Comparison of ENCODE assay signal across 30 cellular contexts in the genomic region with DNA sequence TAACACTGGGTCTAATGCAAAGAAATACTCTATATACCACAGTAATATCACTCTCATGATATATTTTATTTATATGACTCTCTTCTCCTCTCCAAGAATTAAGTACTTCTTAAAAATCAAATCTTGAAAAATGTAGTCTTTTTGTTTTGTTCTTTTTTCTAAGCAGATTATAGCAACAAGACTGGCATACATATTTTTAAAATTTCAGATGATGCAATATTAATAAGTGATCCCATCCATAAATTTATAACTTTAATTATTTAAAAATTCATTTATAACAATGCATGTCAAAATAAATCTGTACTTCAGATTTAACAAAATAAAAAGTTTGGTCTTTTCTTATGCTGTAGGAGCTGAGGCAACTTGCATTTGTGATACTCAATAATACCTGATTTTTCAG.
DNase-seq lines count a peak whose midpoint lies in the region; ATAC-seq, FAIRE-seq and TF ChIP-seq lines count a peak whose summit lies in the region.
"Had no signal": no experiment of that assay in that cellular context is flagged by ENCODE, and none has a peak within 500 bp of the region (broad histone marks: within the 10 kb centered on the region; RNA-seq: fewer than 3 reads in every experiment).

No MANE protein-coding gene starts in this region.

- H2AFZ ChIP-seq in HepG2 (ENCODE audit: low read length) = no peak overlapping the region
- H2AFZ ChIP-seq in K562 (ENCODE audit: low read depth, low read length) = no peak overlapping the region

- BruUV-seq in HepG2 (replicated peaks; lab: Mats Ljungman, UMichigan) = no TSS peak
- BruUV-seq in K562 (replicated peaks; lab: Mats Ljungman, UMichigan) = no TSS peak

- TF ChIP-seq EP300 in HepG2 (IDR thresholded peaks at IDR 0.05; ENCODE audit: low read depth in 2 of 2, low read length in 2 of 2) (no peak), HepG2 (CRISPR knock-in tag; IDR thresholded peaks at IDR 0.05; ENCODE audit: borderline replicate concordance) (no peak), K562 (IDR thresholded peaks at IDR 0.05; ENCODE audit: low read length) (no peak)

- no peak for FAIRE-seq in HepG2 (lab: Jason Lieb, UNC)
- peak; percentile 3 for FAIRE-seq in G401.6 (lab: Jason Lieb, UNC)
- no peak for FAIRE-seq in K562 (lab: Jason Lieb, UNC)
- FAIRE-seq: D721Med had no signal

- POLR2A ChIA-PET in HepG2 (lab: Yijun Ruan, JAX) = no interaction called here
- POLR2A ChIA-PET in K562 (lab: Yijun Ruan, JAX) = interaction anchor here (0.7 kb wide), 1 partner anchor 16 kb away, joined by 3 read pairs; no protein-coding TSS in a partner anchor

- ATAC-seq in HepG2 (no peak), right lobe of liver (no peak), K562 (no peak), HG02798 (IDR thresholded peaks at IDR 0.05; ENCODE audit: poor library complexity, unreplicated experiment) (no peak)
- ATAC-seq: A549; CD8-positive, alpha-beta T cell had no signal

- H3K4me1 ChIP-seq in HepG2 (ENCODE audit: insufficient read depth, low read length) (no peaks in the 10 kb centered on the region), right lobe of liver (no peaks in the 10 kb centered on the region), K562 (replicated peaks in 1 of 2; ENCODE audit: control insufficient read depth in 2 of 2, insufficient read depth in 2 of 2, low read length in 2 of 2) (no peaks in the 10 kb centered on the region)
- H3K4me1 ChIP-seq: A549, BE2C, Caco-2 had no signal

- H3K27me3 ChIP-seq in HepG2 (ENCODE audit: control insufficient read depth in 1 of 2, insufficient read depth in 2 of 2, low read length in 2 of 2) (no peaks in the 10 kb centered on the region), right lobe of liver (no peaks in the 10 kb centered on the region), K562 (ENCODE audit: control insufficient read depth in 2 of 2, insufficient read depth in 2 of 2, low read length in 2 of 2) (no peaks in the 10 kb centered on the region)
- H3K27me3 ChIP-seq: BE2C; BLaER1; BLaER1 treated with 17β-estradiol and CSF1 and Interleukin-3, amounts not matched to agents 10 nM and 100 nM had no signal

- TF ChIP-seq CTCF in HepG2 (CRISPR knock-in tag; IDR thresholded peaks at IDR 0.05) (no peak), right lobe of liver (IDR thresholded peaks at IDR 0.05) (no peak), K562 (IDR thresholded peaks at IDR 0.05 in 2 of 3, conservative IDR thresholded peaks at IDR 0.05 in 1 of 3; ENCODE audit: insufficient read depth in 2 of 3, low read depth in 1 of 3, low read length in 3 of 3) (no peak)

- CTCF ChIA-PET in HepG2 (lab: Yijun Ruan, JAX; ENCODE audit: low intra/inter-chr PET ratio, low total read pairs) = no interaction called here
- CTCF ChIA-PET in K562 (lab: Yijun Ruan, JAX; ENCODE audit: low intra/inter-chr PET ratio) = no interaction called here

- H3K9me1 ChIP-seq in K562 (ENCODE audit: control insufficient read depth, insufficient read depth, low read length) = no peaks in the 10 kb centered on the region

- H4K20me1 ChIP-seq in HepG2 (ENCODE audit: insufficient read depth, low read length) (no peaks in the 10 kb centered on the region; the same call in 1 of the 2 replicates), K562 (replicated peaks; ENCODE audit: control insufficient read depth, insufficient read depth, low read length) (no peaks in the 10 kb centered on the region)
- H4K20me1 ChIP-seq: BLaER1; BLaER1 treated with 17β-estradiol and CSF1 and Interleukin-3, amounts not matched to agents 10 nM and 100 nM had no signal

- H3K4me3 ChIP-seq in HepG2 (replicated peaks in 1 of 3; ENCODE audit: insufficient read depth in 1 of 3, low read depth in 2 of 3, low read length in 3 of 3) = no peak overlapping the region
- H3K4me3 ChIP-seq in right lobe of liver = no peak overlapping the region
- H3K4me3 ChIP-seq in K562 = no peak overlapping the region
- H3K4me3 ChIP-seq: A549; BLaER1; BLaER1 treated with 17β-estradiol and CSF1 and Interleukin-3, amounts not matched to agents 10 nM and 100 nM had no signal

- no peak for TF ChIP-seq RAD21 in HepG2 (CRISPR knock-in tag; IDR thresholded peaks at IDR 0.05)
- no peak for TF ChIP-seq RAD21 in K562 (CRISPR knock-in tag; conservative IDR thresholded peaks at IDR 0.05 in 1 of 2, IDR thresholded peaks at IDR 0.05 in 1 of 2)

- H3K9me3 ChIP-seq in HepG2 (ENCODE audit: low read length) (no peaks in the 10 kb centered on the region), right lobe of liver (no peaks in the 10 kb centered on the region), K562 (replicated peaks; ENCODE audit: control insufficient read depth, insufficient read depth, low read depth, low read length) (no peaks in the 10 kb centered on the region)
- H3K9me3 ChIP-seq: A549, BE2C, BLaER1, Caco-2 had no signal

- H3K27ac ChIP-seq in HepG2 (ENCODE audit: extremely low read length, insufficient read depth, low read length) (no peak overlapping the region), right lobe of liver (no peak overlapping the region), K562 (ENCODE audit: extremely low read depth, low read depth, low read length) (no peak overlapping the region)
- H3K27ac ChIP-seq: 22Rv1; A549; BLaER1; BLaER1 treated with 17β-estradiol and CSF1 and Interleukin-3, amounts not matched to agents 10 nM and 100 nM; C4-2B had no signal

- DNase-seq in HepG2 (ENCODE audit: low spot score) (no peak), right lobe of liver (no peak), K562 (ENCODE audit: extremely low read depth in 1 of 4, low spot score in 3 of 4) (no peak), 8988T (no peak)
- DNase-seq: ACHN; AML-193; BE2C; C1 segment of cervical spinal cord; Caco-2; Calu3; CD4-positive, alpha-beta memory T cell; CD4-positive, alpha-beta T cell; CD4-positive, CD25-positive, alpha-beta regulatory T cell; CD8-positive, alpha-beta memory T cell; CD8-positive, alpha-beta T cell; COR-L47; DMS 273 treated with DMSO at 0.1 percent for 48 hours; DMS153; DMS79; DMS79 treated with DMSO at 0.1 percent for 48 hours; DND-41; EL had no signal

- in situ Hi-C loops in HepG2 (cut with HindIII; ENCODE audit: extremely low pct_ligation_motif_present, low pct_unique_long_range_greater_than_20kb) = no loop called here
- in situ Hi-C loops in K562 (cut with MboI) = no loop called here

- H3K4me2 ChIP-seq in HepG2 (ENCODE audit: low read depth, low read length) = no peak overlapping the region
- H3K4me2 ChIP-seq in K562 (ENCODE audit: insufficient read depth, low read length) = no peak overlapping the region
- H3K4me2 ChIP-seq: A549, BLaER1 had no signal

- TF ChIP-seq POLR2A in HepG2 (IDR thresholded peaks at IDR 0.05; ENCODE audit: insufficient read depth in 1 of 2, low read depth in 2 of 2, low read length in 2 of 2) (no peak), right lobe of liver (IDR thresholded peaks at IDR 0.05) (no peak), K562 (conservative IDR thresholded peaks at IDR 0.05) (no peak)

- H3K9ac ChIP-seq in HepG2 (ENCODE audit: insufficient read depth, low read depth, low read length) = no peak overlapping the region
- H3K9ac ChIP-seq in K562 (ENCODE audit: insufficient read depth in 1 of 2, low read depth in 2 of 2, low read length in 2 of 2) = no peak overlapping the region
- H3K9ac ChIP-seq: BLaER1; BLaER1 treated with 17β-estradiol and CSF1 and Interleukin-3, amounts not matched to agents 10 nM and 100 nM had no signal

- peaks cover 3% of the 10 kb centered on the region in 2 experiments for H3K36me3 ChIP-seq in HepG2 (replicated peaks in 1 of 2; ENCODE audit: control insufficient read depth in 1 of 2, insufficient read depth in 2 of 2, low read length in 2 of 2)
- H3K36me3 ChIP-seq in right lobe of liver = peaks cover 0 to 2% (median 0%) of the 10 kb centered on the region in 4 donors
- H3K36me3 ChIP-seq in K562 (ENCODE audit: control insufficient read depth, insufficient read depth, low read length) = peaks cover 7% of the 10 kb centered on the region
- H3K36me3 ChIP-seq: BE2C had no signal

- H3K79me2 ChIP-seq in HepG2 (ENCODE audit: insufficient read depth, low read length) = no peaks in the 10 kb centered on the region
- H3K79me2 ChIP-seq in K562 (ENCODE audit: control insufficient read depth, insufficient read depth, low read length) = no peaks in the 10 kb centered on the region

- intact Hi-C loops in HepG2 (cut with micrococcal nuclease; ENCODE audit: unreplicated experiment) (no loop called here), right lobe of liver (cut with DNase I) (no loop called here), K562 (cut with micrococcal nuclease) (loop anchor here (10.0 kb wide), 1 partner anchor 336 kb away; no protein-coding TSS in a partner anchor)

TF ChIP-seq in HepG2, 621 proteins besides CTCF, POLR2A, EP300 and RAD21:
- TF ChIP-seq ATF7 (IDR thresholded peaks at IDR 0.05) (peak; percentile 32; the same call in 1 of the 2 replicates), ATF7 (CRISPR knock-in tag; IDR thresholded peaks at IDR 0.05) (no peak), ZNF816 (CRISPR knock-in tag; IDR thresholded peaks at IDR 0.05; ENCODE audit: borderline replicate concordance) (no peak)

TF ChIP-seq in K562, 482 proteins besides CTCF, POLR2A, EP300 and RAD21:
- TF ChIP-seq CEBPG (CRISPR knock-in tag; IDR thresholded peaks at IDR 0.05) (no peak), CEBPG (tag; conservative IDR thresholded peaks at IDR 0.05 in 1 of 2, IDR thresholded peaks at IDR 0.05 in 1 of 2) (peak; percentile 47 to 88), STAG1 (CRISPR knock-in tag; IDR thresholded peaks at IDR 0.05; ENCODE audit: borderline replicate concordance) (no peak), CEBPB (tag; IDR thresholded peaks at IDR 0.05) (peak; percentile 43; the same call in 1 of the 2 replicates), SETDB1 (IDR thresholded peaks at IDR 0.05; ENCODE audit: low read length) (no peak), SIRT6 (IDR thresholded peaks at IDR 0.05; ENCODE audit: low read depth, low read length) (no peak), ZSCAN32 (CRISPR knock-in tag; IDR thresholded peaks at IDR 0.05) (peak; percentile 65; the same call in 1 of the 2 replicates), SP1 (CRISPR knock-in tag; IDR thresholded peaks at IDR 0.05) (no peak)
- TF ChIP-seq, protein P1, sequence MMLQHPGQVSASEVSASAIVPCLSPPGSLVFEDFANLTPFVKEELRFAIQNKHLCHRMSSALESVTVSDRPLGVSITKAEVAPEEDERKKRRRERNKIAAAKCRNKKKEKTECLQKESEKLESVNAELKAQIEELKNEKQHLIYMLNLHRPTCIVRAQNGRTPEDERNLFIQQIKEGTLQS (IDR thresholded peaks at IDR 0.05) = peak; percentile 61
- TF ChIP-seq, protein P1 (CRISPR knock-in tag; conservative IDR thresholded peaks at IDR 0.05) = no peak

Comparison
In these comparisons a context has a peak if more than half of its experiments do, and no peak if none do; other contexts are left out.
1. Of the 241 proteins assayed by ChIP-seq in both HepG2 and K562: peak only in HepG2: none; only in K562: CEBPB and CEBPG; in both: none; in neither: 237; mixed calls (peak in some experiments, not most) for 2.